ENCODE assay signal across 8 cellular contexts in genomic region chr20:47358052-47358671, GRCh38. TPM values are rescaled to one million over a fixed set of nuclear protein-coding genes. Genes with fewer than 3 reads are reported as not detected.
DNase-seq lines count a peak whose midpoint lies in the region; ATAC-seq, FAIRE-seq and TF ChIP-seq lines count a peak whose summit lies in the region.

No MANE protein-coding gene starts in this region.

- no peaks in the 10 kb centered on the region for H3K9me3 Mint-ChIP-seq in activated naive CD4-positive, alpha-beta T cell treated with anti-CD3 and anti-CD28 coated beads, Interleukin-2, amount 50 U/mL, for 24 hours
- no peaks in the 10 kb centered on the region for H3K9me3 Mint-ChIP-seq in astrocyte (ENCODE audit: unreplicated experiment)

- FAIRE-seq in astrocyte (lab: Jason Lieb, UNC) (no peak), D721Med (lab: Jason Lieb, UNC) (no peak)

- H3K27me3 Mint-ChIP-seq in activated naive CD4-positive, alpha-beta T cell treated with anti-CD3 and anti-CD28 coated beads, Interleukin-2, amount 50 U/mL, for 24 hours, result no peaks in the 10 kb centered on the region
- H3K27me3 Mint-ChIP-seq in astrocyte (ENCODE audit: low read depth, unreplicated experiment), result no peaks in the 10 kb centered on the region

- H3K36me3 ChIP-seq in astrocyte (ENCODE audit: insufficient read depth, low read length) (no peaks in the 10 kb centered on the region), lung (ENCODE audit: control insufficient read depth in 2 of 2, insufficient read depth in 2 of 2, low read length in 2 of 2) (no peaks in the 10 kb centered on the region), upper lobe of left lung (no peaks in the 10 kb centered on the region)

- WGBS in lung, 2 donors, result 40 to 54% methylated on average over 14 of the region's 14 CpGs
- 38 to 50% methylated on average over 14 of the region's 14 CpGs for WGBS in upper lobe of left lung, 2 donors

- H3K4me2 ChIP-seq in astrocyte (ENCODE audit: low read length), result peak overlapping the region; percentile 80

- H3K27ac Mint-ChIP-seq in activated naive CD4-positive, alpha-beta T cell treated with anti-CD3 and anti-CD28 coated beads, Interleukin-2, amount 50 U/mL, for 24 hours, result peak overlapping the region; percentile 99
- peak overlapping the region; percentile 99 for H3K27ac Mint-ChIP-seq in astrocyte (ENCODE audit: unreplicated experiment)

- H3K36me3 Mint-ChIP-seq in activated naive CD4-positive, alpha-beta T cell treated with anti-CD3 and anti-CD28 coated beads, Interleukin-2, amount 50 U/mL, for 24 hours, result peaks cover 2% of the 10 kb centered on the region
- no peaks in the 10 kb centered on the region for H3K36me3 Mint-ChIP-seq in astrocyte (ENCODE audit: low read depth, unreplicated experiment)

- no peak for TF ChIP-seq POLR2A in upper lobe of left lung (IDR thresholded peaks at IDR 0.05)

- TF ChIP-seq EP300 in upper lobe of left lung (IDR thresholded peaks at IDR 0.05), result no peak

- H3K27me3 ChIP-seq in astrocyte (ENCODE audit: insufficient read depth, low read length) (no peaks in the 10 kb centered on the region), lung (ENCODE audit: control insufficient read depth, insufficient read depth) (no peaks in the 10 kb centered on the region), upper lobe of left lung (no peaks in the 10 kb centered on the region)

- peak overlapping the region; percentile 91 for H3K4me3 Mint-ChIP-seq in activated naive CD4-positive, alpha-beta T cell treated with anti-CD3 and anti-CD28 coated beads, Interleukin-2, amount 50 U/mL, for 24 hours
- H3K4me3 Mint-ChIP-seq in astrocyte (ENCODE audit: unreplicated experiment), result peak overlapping the region; percentile 77

- H3K79me2 ChIP-seq in astrocyte (ENCODE audit: insufficient read depth, low read length), result peaks cover 34% of the 10 kb centered on the region

- H3K4me1 ChIP-seq in astrocyte (ENCODE audit: insufficient read depth, low read length), result peaks cover 80% of the 10 kb centered on the region
- peaks cover 33 to 57% of the 10 kb centered on the region in 2 donors for H3K4me1 ChIP-seq in lung (ENCODE audit: control insufficient read depth in 2 of 2, insufficient read depth in 2 of 2, low read length in 2 of 2)
- H3K4me1 ChIP-seq in upper lobe of left lung, result peaks cover 89 to 100% (median 96%) of the 10 kb centered on the region in 4 donors

- DNase-seq in activated naive CD4-positive, alpha-beta T cell treated with Interleukin-2 at 50 U/mL for 16 hours, result no peak
- no peak for DNase-seq in astrocyte (ENCODE audit: low read depth)
- DNase-seq in lung (ENCODE audit: low spot score), result no peak
- DNase-seq in upper lobe of left lung, result no peak
- no peak for DNase-seq in H4 (ENCODE audit: low spot score)
- no peak for DNase-seq in D721Med (ENCODE audit: insufficient read length, low spot score)

- H4K20me1 ChIP-seq in astrocyte (ENCODE audit: insufficient read depth, low read length), result no peaks in the 10 kb centered on the region

- no peak for ATAC-seq in lung (ENCODE audit: insufficient read depth, low FRiP score)
- ATAC-seq in upper lobe of left lung (ENCODE audit: low FRiP score in 2 of 2), result no peak
- ATAC-seq in HG02884 (IDR thresholded peaks at IDR 0.05; ENCODE audit: unreplicated experiment), result no peak

- H3K27ac ChIP-seq in astrocyte (ENCODE audit: low read depth, low read length) (peak overlapping the region; percentile 95), lung (ENCODE audit: low read depth in 1 of 2, low read length in 1 of 2) (peak overlapping the region; percentile 95 to 99), upper lobe of left lung (peak overlapping the region; percentile 97 to 100 (median 98))

- H3K4me1 Mint-ChIP-seq in activated naive CD4-positive, alpha-beta T cell treated with anti-CD3 and anti-CD28 coated beads, Interleukin-2, amount 50 U/mL, for 24 hours, result peaks cover 53% of the 10 kb centered on the region
- H3K4me1 Mint-ChIP-seq in astrocyte (ENCODE audit: low read depth, unreplicated experiment), result peaks cover 82% of the 10 kb centered on the region

- peak overlapping the region; percentile 38 for H2AFZ ChIP-seq in astrocyte (ENCODE audit: low read depth, low read length)

- TF ChIP-seq CTCF in astrocyte (IDR thresholded peaks at IDR 0.05; ENCODE audit: insufficient read depth, low read depth, low read length), result no peak
- no peak for TF ChIP-seq CTCF in lung (IDR thresholded peaks at IDR 0.05; ENCODE audit: control extremely low read depth, extremely low read depth)
- TF ChIP-seq CTCF in upper lobe of left lung (IDR thresholded peaks at IDR 0.05), result no peak
- TF ChIP-seq CTCF in D721Med (IDR thresholded peaks at IDR 0.05; ENCODE audit: insufficient read depth, missing control alignments), result no peak

- no peak overlapping the region for H3K4me3 ChIP-seq in astrocyte (ENCODE audit: insufficient read depth, low read depth, low read length)
- no peak overlapping the region for H3K4me3 ChIP-seq in lung
- H3K4me3 ChIP-seq in upper lobe of left lung, result no peak overlapping the region

- no peaks in the 10 kb centered on the region for H3K9me3 ChIP-seq in astrocyte (ENCODE audit: insufficient read depth, low read depth, low read length)
- H3K9me3 ChIP-seq in lung (ENCODE audit: control insufficient read depth in 2 of 2, insufficient read depth in 1 of 2, low read length in 1 of 2), result no peaks in the 10 kb centered on the region
- H3K9me3 ChIP-seq in upper lobe of left lung, result no peaks in the 10 kb centered on the region

- peak overlapping the region; percentile 86 for H3K9ac ChIP-seq in astrocyte (ENCODE audit: low read length)

RNA-seq across cellular contexts. Expression of gene ZMYND8, which starts 1.7 kb away (rescaled TPM):
- total RNA-seq in astrocyte, result 43.9 and 45.8 TPM in 2 replicates
- total RNA-seq in lung, result 10 to 100 TPM; 45.2 to 46.4 TPM
- polyA plus RNA-seq in lung, result 10 to 100 TPM; 14.2 to 15.1 TPM
- 100 to 1,000 TPM in 1 of 6 donors, 10 to 100 TPM in 5; 24.6 to 120 (median 51.8) TPM for total RNA-seq in upper lobe of left lung
- 9.0 and 11.7 TPM in 2 replicates for total RNA-seq in H4 (2014; rRNA removed; shearing (Covaris generic))
